18 cellular contexts compared by ENCODE assay signal in genomic region chr11:66859686-66860448, GRCh38.
"Had no signal": no experiment of that assay in that cellular context is flagged by ENCODE, and none has a peak within 500 bp of the region (broad histone marks: within the 10 kb centered on the region; RNA-seq: fewer than 3 reads in every experiment).

No MANE protein-coding gene starts in this region.

- H3K4me3 ChIP-seq: adrenal gland, testis had no signal

- H3K27me3 Mint-ChIP-seq: activated CD4-positive, alpha-beta T cell treated with anti-CD3 and anti-CD28 coated beads for 36 hours; activated T-helper 17 cell treated with anti-CD3 and anti-CD28 coated beads, Interleukin-2, amount 50 U/mL, for 72 hours; stimulated activated naive CD8-positive, alpha-beta T cell treated with anti-CD3 and anti-CD28 coated beads, Interleukin-15, amount 100 ng/mL, for 72 hours had no signal

- H3K36me3 Mint-ChIP-seq: immature natural killer cell had no signal

- H3K9me3 Mint-ChIP-seq: activated T-helper 17 cell treated with anti-CD3 and anti-CD28 coated beads, Interleukin-2, amount 50 U/mL, for 72 hours; immature natural killer cell; nephron; stimulated activated naive CD8-positive, alpha-beta T cell treated with anti-CD3 and anti-CD28 coated beads, Interleukin-15, amount 100 ng/mL, for 72 hours; T-helper 2 cell treated with Interferon-gamma antibody and Interleukin-4, amounts not matched to agents 5 μg/mL and 100 μg/mL, for 36 hours had no signal

- H3K27me3 ChIP-seq: adrenal gland, testis had no signal

- H3K4me3 Mint-ChIP-seq: activated CD4-positive, alpha-beta T cell treated with anti-CD3 and anti-CD28 coated beads for 36 hours; activated CD8-positive, alpha-beta T cell treated with anti-CD3 and anti-CD28 coated beads, Interleukin-2, amount 10 ng/mL, durations not matched to agents 7 days and 5 days; activated T-helper 17 cell treated with anti-CD3 and anti-CD28 coated beads, Interleukin-2, amount 50 U/mL, for 72 hours; immature natural killer cell; stimulated activated naive CD8-positive, alpha-beta T cell treated with anti-CD3 and anti-CD28 coated beads, Interleukin-15, amount 100 ng/mL, for 72 hours had no signal

- H3K36me3 ChIP-seq: adrenal gland had no signal

- H3K4me1 Mint-ChIP-seq: activated T-helper 17 cell treated with anti-CD3 and anti-CD28 coated beads, Interleukin-2, amount 50 U/mL, for 72 hours had no signal

- H3K27ac Mint-ChIP-seq: activated CD4-positive, alpha-beta T cell treated with anti-CD3 and anti-CD28 coated beads for 36 hours; activated CD8-positive, alpha-beta T cell treated with anti-CD3 and anti-CD28 coated beads, Interleukin-2, amount 10 ng/mL, durations not matched to agents 7 days and 5 days; activated T-helper 17 cell treated with anti-CD3 and anti-CD28 coated beads, Interleukin-2, amount 50 U/mL, for 72 hours; immature natural killer cell; nephron; stimulated activated naive CD8-positive, alpha-beta T cell treated with anti-CD3 and anti-CD28 coated beads, Interleukin-15, amount 100 ng/mL, for 72 hours had no signal

- H3K9me3 ChIP-seq: adrenal gland, testis had no signal

- H3K27ac ChIP-seq: adrenal gland, epithelial cell of prostate, testis, VCaP had no signal

- ATAC-seq: activated CD4-positive, alpha-beta T cell treated with anti-CD3 and anti-CD28 coated beads for 36 hours; activated CD8-positive, alpha-beta T cell treated with anti-CD3 and anti-CD28 coated beads, Interleukin-2, amount 10 ng/mL, durations not matched to agents 7 days and 5 days; activated T-helper 17 cell treated with anti-CD3 and anti-CD28 coated beads, Interleukin-2, amount 50 U/mL, for 72 hours; left cardiac atrium; stimulated activated naive CD8-positive, alpha-beta T cell treated with anti-CD3 and anti-CD28 coated beads, Interleukin-15, amount 100 ng/mL, for 72 hours had no signal

- DNase-seq: activated CD4-positive, alpha-beta T cell treated with anti-CD3 and anti-CD28 coated beads for 36 hours; activated CD8-positive, alpha-beta T cell treated with anti-CD3 and anti-CD28 coated beads, Interleukin-2, amount 10 ng/mL, durations not matched to agents 7 days and 5 days; activated naive CD4-positive, alpha-beta T cell treated with anti-CD3 and anti-CD28 coated beads, Interleukin-2, amount 50 U/mL, for 16 hours; adrenal gland; caudate nucleus; cortex of kidney; effector CD8-positive, alpha-beta T cell; immature natural killer cell; left cardiac atrium; stimulated activated CD4-positive, alpha-beta T cell treated with anti-CD3 and anti-CD28 coated beads, Interleukin-4, amount 100 ng/mL, for 4 hours; stimulated activated naive CD8-positive, alpha-beta T cell treated with anti-CD3 and anti-CD28 coated beads, Interleukin-15, amount 100 ng/mL, for 72 hours; SW 1271; testis had no signal
